ENCODE assay signal across 9 cellular contexts in the genomic region with DNA sequence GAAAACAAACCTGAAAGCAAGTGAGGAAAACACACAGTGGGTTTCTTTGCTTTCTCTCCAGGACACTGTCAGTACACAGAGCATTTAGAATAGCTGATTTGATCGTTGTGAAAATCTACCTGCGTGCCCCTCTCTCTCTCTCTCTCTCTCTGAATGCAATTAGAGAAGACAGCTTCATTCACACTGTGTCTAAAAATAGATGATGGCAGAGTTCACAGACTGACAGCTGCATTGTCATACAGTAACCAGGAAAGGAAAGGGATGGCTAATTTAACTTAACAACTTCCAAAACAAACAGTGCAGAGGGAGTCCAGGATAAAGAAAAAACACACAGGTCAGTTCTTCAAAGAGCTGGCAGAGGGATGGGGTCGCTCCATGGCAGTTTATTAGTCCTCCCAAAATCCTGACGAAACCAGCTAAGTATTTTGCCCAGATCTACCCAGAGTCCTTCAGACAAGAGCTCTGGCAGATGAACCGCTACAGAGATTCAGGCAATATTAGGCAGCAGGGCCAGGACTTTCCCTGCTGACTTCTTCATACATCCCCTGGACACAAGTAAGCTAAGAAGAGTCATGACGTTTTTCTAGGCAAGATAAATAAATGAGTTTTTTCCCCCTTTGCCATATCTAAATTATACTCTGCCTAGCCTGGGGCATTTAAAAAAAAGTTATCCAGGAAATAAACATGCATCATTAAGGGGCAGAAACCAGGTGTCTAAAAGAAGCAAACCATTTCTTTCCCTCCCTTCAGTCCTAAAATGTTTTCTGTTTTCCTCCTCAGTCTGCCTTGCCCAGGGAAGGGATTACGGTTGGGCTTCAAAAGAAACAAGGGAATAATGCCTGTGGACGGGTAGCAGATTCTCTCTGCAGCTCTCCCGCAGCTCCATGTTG. TPM values are rescaled to one million over a fixed set of nuclear protein-coding genes. Genes with fewer than 3 reads are reported as not detected.
DNase-seq lines count a peak whose midpoint lies in the region; ATAC-seq and TF ChIP-seq lines count a peak whose summit lies in the region.
"Had no signal": no experiment of that assay in that cellular context is flagged by ENCODE, and none has a peak within 500 bp of the region (broad histone marks: within the 10 kb centered on the region; RNA-seq: fewer than 3 reads in every experiment).

No MANE protein-coding gene starts in this region.

- in situ Hi-C loops in astrocyte of the spinal cord (cut with HindIII; ENCODE audit: low sequenced_read_pairs), result no loop called here

- H3K27ac ChIP-seq in temporal lobe (ENCODE audit: low read depth, low read length), result peak overlapping the region; percentile 11

- H3K4me3 ChIP-seq in astrocyte of the spinal cord (ENCODE audit: low read depth, low read length), result no peak overlapping the region

- ATAC-seq in left lobe of liver (peak; percentile 85), GM21825 (IDR thresholded peaks at IDR 0.05; ENCODE audit: unreplicated experiment) (no peak)

- DNase-seq in NCI-H146 (lab: John Stamatoyannopoulos, UW) (peak; percentile 94), astrocyte of the spinal cord (ENCODE audit: low read depth, low spot score) (peak; percentile 81), left lobe of liver (ENCODE audit: low spot score) (no peak), cerebellum (ENCODE audit: low spot score) (no peak), SK-N-DZ (ENCODE audit: low spot score) (no peak), foreskin melanocyte (no peak)
- DNase-seq: Karpas-422 had no signal

- no peak for TF ChIP-seq CTCF in astrocyte of the spinal cord (IDR thresholded peaks at IDR 0.05; ENCODE audit: low read depth, low read length)

RNA-seq across cellular contexts. Expression of a gene that starts 58.8 kb away (rescaled TPM):
- total RNA-seq in left lobe of liver, result 11.2 TPM
- 35.9 TPM for total RNA-seq in temporal lobe
- total RNA-seq in cerebellum, result 52.9 TPM
- polyA plus RNA-seq in SK-N-DZ (2014; cell fraction: cytosol; rRNA removed), result 9.5 and 21.6 TPM in 2 replicates
- polyA plus RNA-seq in SK-N-DZ (2014; cell fraction: nucleus; rRNA removed), result 9.1 and 16.3 TPM in 2 replicates

Comparison
In these comparisons a context has a peak if more than half of its experiments do, and no peak if none do; other contexts are left out.
1. DNase-seq: peak in NCI-H146 (single experiment) and astrocyte of the spinal cord (single experiment); none in left lobe of liver (single experiment), cerebellum (single experiment), SK-N-DZ (single experiment) and foreskin melanocyte (single experiment).